8 cellular contexts compared by ENCODE assay signal in the genomic region with DNA sequence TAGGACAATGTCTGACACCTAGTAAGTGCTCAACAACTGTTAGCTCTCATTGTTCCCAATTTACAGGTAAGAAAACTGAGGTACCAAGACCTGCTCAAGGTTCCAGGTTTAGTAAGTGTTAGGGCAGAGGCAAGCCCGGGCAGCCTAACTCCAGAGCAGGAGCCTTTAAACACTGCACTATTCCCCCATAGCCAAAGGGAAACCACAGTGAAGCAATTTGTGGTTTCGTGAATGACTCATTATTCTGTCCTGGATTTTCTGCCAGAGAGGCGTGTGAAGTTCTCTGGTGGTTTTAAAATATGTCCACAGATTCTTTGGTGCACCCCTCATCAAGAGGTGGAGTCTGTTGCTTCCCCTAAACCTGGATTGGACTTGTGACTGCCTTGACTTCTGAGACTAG. TPM values are rescaled to one million over a fixed set of nuclear protein-coding genes. Genes with fewer than 3 reads are reported as not detected.
A peak's percentile ranks its signal among the peaks of the same experiment; 100 is the strongest.
DNase-seq lines count a peak whose midpoint lies in the region; ATAC-seq, FAIRE-seq and TF ChIP-seq lines count a peak whose summit lies in the region.

No MANE protein-coding gene starts in this region.

- FAIRE-seq in D721Med (lab: Jason Lieb, UNC) = no peak

- H4K20me1 ChIP-seq in OCI-LY7 (ENCODE audit: insufficient read depth, low read length) = no peaks in the 10 kb centered on the region

- ATAC-seq in HG03039 (IDR thresholded peaks at IDR 0.05; ENCODE audit: unreplicated experiment) = peak; percentile 62

- peak; percentile 11 for DNase-seq in NCI-H2107 treated with DMSO at 0.1 percent for 48 hours (lab: John Stamatoyannopoulos, UW; ENCODE audit: unreplicated experiment)
- no peak for DNase-seq in NCI-H2107 (lab: John Stamatoyannopoulos, UW)
- DNase-seq in SKM-1 (lab: John Stamatoyannopoulos, UW; ENCODE audit: unreplicated experiment) = peak; percentile 44
- peak; percentile 94 for DNase-seq in fibroblast of gingiva (ENCODE audit: low read depth)
- no peak for DNase-seq in D721Med (ENCODE audit: insufficient read length, low spot score)
- DNase-seq in OCI-LY7 (ENCODE audit: low spot score) = no peak

- TF ChIP-seq CTCF in D721Med (IDR thresholded peaks at IDR 0.05; ENCODE audit: insufficient read depth, missing control alignments) (no peak), OCI-LY7 (conservative IDR thresholded peaks at IDR 0.05; ENCODE audit: low read length) (no peak)

- H2AFZ ChIP-seq in OCI-LY7 (ENCODE audit: low read length) = no peak overlapping the region

- H3K79me2 ChIP-seq in OCI-LY7 (ENCODE audit: insufficient read depth, low read depth, low read length) = no peaks in the 10 kb centered on the region

- POLR2A ChIA-PET in OCI-LY7 (lab: Charles Lee) = interaction anchor here (0.6 to 2.0 kb wide), 2 partner anchors 13 to 502 kb away, joined by 3 to 6 read pairs; no protein-coding TSS in a partner anchor

- H3K4me3 ChIP-seq in skin epidermis (no peak overlapping the region), OCI-LY7 (ENCODE audit: low read depth, low read length, poor library complexity, severe bottlenecking) (no peak overlapping the region)

- no peaks in the 10 kb centered on the region for H3K4me1 ChIP-seq in OCI-LY7 (ENCODE audit: insufficient read depth, low read length, poor library complexity, severe bottlenecking)

- H3K27ac ChIP-seq in skin epidermis (peak overlapping the region in 11 of 21 experiments; percentile 0 to 89 (median 60)), OCI-LY7 (ENCODE audit: low read depth, low read length, poor library complexity, severe bottlenecking) (no peak overlapping the region)

- peaks cover 11% of the 10 kb centered on the region; the same call in 1 of the 2 replicates for H3K9me3 ChIP-seq in OCI-LY7 (ENCODE audit: low read length)

- H3K4me2 ChIP-seq in OCI-LY7 (ENCODE audit: low read length) = no peak overlapping the region

- no peaks in the 10 kb centered on the region for H3K36me3 ChIP-seq in OCI-LY7 (ENCODE audit: insufficient read depth, low read length)

- no peaks in the 10 kb centered on the region for H3K9me2 ChIP-seq in OCI-LY7 (ENCODE audit: insufficient read depth, low read length)

- CTCF ChIA-PET in OCI-LY7 (lab: Charles Lee; ENCODE audit: unreplicated experiment) = no interaction called here

- intact Hi-C loops in OCI-LY7 (cut with micrococcal nuclease; ENCODE audit: unreplicated experiment) = no loop called here

- BruUV-seq in OCI-LY7 (replicated peaks; lab: Mats Ljungman, UMichigan) = no TSS peak

RNA-seq across cellular contexts. Expression of gene MCC, which starts 1.0 kb away (rescaled TPM):
- total RNA-seq in OCI-LY7 (2014; rRNA removed; shearing (Covaris generic)) = 0.18 TPM in 1 of 2 replicates, not detected in the other
- total RNA-seq in OCI-LY7 (2022) = 0.04 and 0.25 TPM in 2 replicates

RNA-seq across cellular contexts. Expression of gene YTHDC2, which starts 24.2 kb away (rescaled TPM):
- total RNA-seq in OCI-LY7 (2014; rRNA removed; shearing (Covaris generic)) = 30.6 and 40.3 TPM in 2 replicates
- 59.6 and 60.1 TPM in 2 replicates for total RNA-seq in OCI-LY7 (2022)

RNA-seq across cellular contexts. Expression of gene TSSK1B, which starts 54.5 kb away (rescaled TPM):
- not detected in 2 replicates for total RNA-seq in OCI-LY7 (2014; rRNA removed; shearing (Covaris generic))
- total RNA-seq in OCI-LY7 (2022) = not detected in 2 replicates

Comparison
In these comparisons a context has a peak if more than half of its experiments do, and no peak if none do; other contexts are left out.
1. DNase-seq: peak in NCI-H2107 treated with DMSO at 0.1 percent for 48 hours (single experiment), SKM-1 (single experiment) and fibroblast of gingiva (single experiment); none in NCI-H2107 (single experiment), D721Med (single experiment) and OCI-LY7 (single experiment).